ENCODE assay signal across 3 cellular contexts in genomic region chr12:120406553-120406952, GRCh38.
TF ChIP-seq lines count a peak whose summit lies in the region.

No MANE protein-coding gene starts in this region.

TF ChIP-seq in HepG2, 621 proteins besides CTCF, POLR2A, EP300 and RAD21:
- TF ChIP-seq ZNF629 (CRISPR knock-in tag; conservative IDR thresholded peaks at IDR 0.05) (peak; percentile 86), ZNF121 (CRISPR knock-in tag; IDR thresholded peaks at IDR 0.05) (peak; percentile 45; the same call in 1 of the 2 replicates), E2F1 (CRISPR knock-in tag; IDR thresholded peaks at IDR 0.05) (no peak)

TF ChIP-seq in H1, 55 proteins besides CTCF, POLR2A, EP300 and RAD21:
- TF ChIP-seq KDM1A (IDR thresholded peaks at IDR 0.05; ENCODE audit: borderline replicate concordance, low read length) (peak; percentile 84; the same call in 1 of the 2 replicates), CHD1 (IDR thresholded peaks at IDR 0.05; ENCODE audit: low read depth, low read length) (no peak), BACH1 (IDR thresholded peaks at IDR 0.05; ENCODE audit: low read length) (no peak), E2F6 (IDR thresholded peaks at IDR 0.05) (no peak)

TF ChIP-seq in SK-N-SH treated with all-trans-retinoic acid at 6 μM for 48 hours, 23 proteins besides CTCF, POLR2A, EP300 and RAD21:
- TF ChIP-seq CREB5 (CRISPR knock-in tag; IDR thresholded peaks at IDR 0.05; ENCODE audit: low read depth) (no peak), GLIS3 (CRISPR knock-in tag; IDR thresholded peaks at IDR 0.05) (no peak), RARB (CRISPR knock-in tag; IDR thresholded peaks at IDR 0.05) (no peak), ISL1 (CRISPR knock-in tag; IDR thresholded peaks at IDR 0.05) (no peak), TCF4 (CRISPR knock-in tag; IDR thresholded peaks at IDR 0.05; ENCODE audit: borderline replicate concordance) (no peak), ESRRG (CRISPR knock-in tag; IDR thresholded peaks at IDR 0.05) (no peak), ZNF8 (CRISPR knock-in tag; IDR thresholded peaks at IDR 0.05) (no peak), TSHZ2 (CRISPR knock-in tag; IDR thresholded peaks at IDR 0.05) (no peak), ARNTL (CRISPR knock-in tag; IDR thresholded peaks at IDR 0.05; ENCODE audit: borderline replicate concordance, low read depth) (no peak), CSRNP3 (CRISPR knock-in tag; IDR thresholded peaks at IDR 0.05) (no peak), PPARA (CRISPR knock-in tag; IDR thresholded peaks at IDR 0.05; ENCODE audit: borderline replicate concordance) (no peak), TOX (CRISPR knock-in tag; IDR thresholded peaks at IDR 0.05; ENCODE audit: borderline replicate concordance) (no peak), BACH2 (CRISPR knock-in tag; IDR thresholded peaks at IDR 0.05; ENCODE audit: borderline replicate concordance) (no peak)
